ENCODE assay signal across 9 cellular contexts in genomic region chr11:65383778-65384177, GRCh38. TPM values are rescaled to one million over a fixed set of nuclear protein-coding genes. Genes with fewer than 3 reads are reported as not detected.
DNase-seq lines count a peak whose midpoint lies in the region; ATAC-seq, FAIRE-seq and TF ChIP-seq lines count a peak whose summit lies in the region.
"Had no signal": no experiment of that assay in that cellular context is flagged by ENCODE, and none has a peak within 500 bp of the region (broad histone marks: within the 10 kb centered on the region; RNA-seq: fewer than 3 reads in every experiment).

No MANE protein-coding gene starts in this region.

- H3K4me3 ChIP-seq in KMS-11 (IDR thresholded peaks at IDR 0.05; ENCODE audit: insufficient read depth, low read depth, low read length), result no peak overlapping the region
- no peak overlapping the region for H3K4me3 ChIP-seq in kidney (ENCODE audit: low read length in 2 of 2)

- FAIRE-seq in kidney (lab: Jason Lieb, UNC), result no peak

- no peak for ATAC-seq in stimulated activated naive B cell treated with anti-CD40 and anti-IgM and Interleukin-4, amounts not matched to agents 10 μg/mL and 1 μg/mL and 100 μg/mL, for 72 hours (replicated peaks)
- ATAC-seq in GM19463 (IDR thresholded peaks at IDR 0.05; ENCODE audit: unreplicated experiment), result no peak

- H4K20me1 ChIP-seq in KMS-11 (ENCODE audit: insufficient read depth), result no peaks in the 10 kb centered on the region

- no peak overlapping the region for H2AFZ ChIP-seq in KMS-11 (ENCODE audit: low read depth)

- peaks cover 11% of the 10 kb centered on the region for H3K36me3 Mint-ChIP-seq in activated T-helper 1 cell treated with anti-CD3 and anti-CD28 coated beads, Interleukin-12 subunit alpha, Interleukin-12 subunit beta, Interleukin-2, Interleukin-4 antibody, amounts not matched to agents 30 ng/mL and 10 ng/mL and 1 ng/mL, durations not matched to agents 14 hours and 24 hours and 36 hours (ENCODE audit: low read depth)
- peaks cover 3 to 13% of the 10 kb centered on the region in 2 donors for H3K36me3 Mint-ChIP-seq in stimulated activated naive B cell treated with anti-CD40 and anti-IgM and Interleukin-4, amounts not matched to agents 10 μg/mL and 1 μg/mL and 100 μg/mL, for 72 hours

- no peak for DNase-seq in activated T-helper 1 cell treated with anti-CD3 and anti-CD28 coated beads, Interleukin-12 subunit alpha, Interleukin-12 subunit beta, Interleukin-2, Interleukin-4 antibody, amounts not matched to agents 30 ng/mL and 10 ng/mL and 1 ng/mL, durations not matched to agents 14 hours and 24 hours and 36 hours (ENCODE audit: low spot score)
- DNase-seq in kidney (no peak), inferior parietal cortex (ENCODE audit: extremely low spot score) (no peak)
- no peak for DNase-seq in stimulated activated naive B cell treated with anti-CD40 and anti-IgM and Interleukin-4, amounts not matched to agents 10 μg/mL and 1 μg/mL and 100 μg/mL, for 72 hours
- no peak for DNase-seq in stimulated activated CD4-positive, alpha-beta T cell treated with anti-CD3 and anti-CD28 coated beads, Interleukin-2, amount 100 ng/mL, for 48 hours
- DNase-seq: hippocampal formation; stimulated activated CD4-positive, alpha-beta T cell treated with anti-CD3 and anti-CD28 coated beads, Interleukin-4, amount 100 ng/mL, for 4 hours had no signal

- no peaks in the 10 kb centered on the region for H3K9me3 Mint-ChIP-seq in activated T-helper 1 cell treated with anti-CD3 and anti-CD28 coated beads, Interleukin-12 subunit alpha, Interleukin-12 subunit beta, Interleukin-2, Interleukin-4 antibody, amounts not matched to agents 30 ng/mL and 10 ng/mL and 1 ng/mL, durations not matched to agents 14 hours and 24 hours and 36 hours
- H3K9me3 Mint-ChIP-seq in stimulated activated naive B cell treated with anti-CD40 and anti-IgM and Interleukin-4, amounts not matched to agents 10 μg/mL and 1 μg/mL and 100 μg/mL, for 72 hours, result no peaks in the 10 kb centered on the region

- peak overlapping the region; percentile 79; the same call in 1 of the 2 replicates for H3K4me2 ChIP-seq in KMS-11

- peaks cover 42% of the 10 kb centered on the region for H3K79me2 ChIP-seq in KMS-11 (ENCODE audit: insufficient read depth, low read depth)

- H3K36me3 ChIP-seq in KMS-11 (ENCODE audit: insufficient read depth) (no peaks in the 10 kb centered on the region), kidney (ENCODE audit: control insufficient read depth in 1 of 2, insufficient read depth in 2 of 2, low read length in 2 of 2) (no peaks in the 10 kb centered on the region)

- H3K4me3 Mint-ChIP-seq in activated T-helper 1 cell treated with anti-CD3 and anti-CD28 coated beads, Interleukin-12 subunit alpha, Interleukin-12 subunit beta, Interleukin-2, Interleukin-4 antibody, amounts not matched to agents 30 ng/mL and 10 ng/mL and 1 ng/mL, durations not matched to agents 14 hours and 24 hours and 36 hours, result peak overlapping the region; percentile 95
- peak overlapping the region; percentile 1 to 87 for H3K4me3 Mint-ChIP-seq in stimulated activated naive B cell treated with anti-CD40 and anti-IgM and Interleukin-4, amounts not matched to agents 10 μg/mL and 1 μg/mL and 100 μg/mL, for 72 hours

- H3K9ac ChIP-seq in KMS-11, result no peak overlapping the region
- no peak overlapping the region for H3K9ac ChIP-seq in kidney (ENCODE audit: low read length in 2 of 2)

- H3K4me1 Mint-ChIP-seq in activated T-helper 1 cell treated with anti-CD3 and anti-CD28 coated beads, Interleukin-12 subunit alpha, Interleukin-12 subunit beta, Interleukin-2, Interleukin-4 antibody, amounts not matched to agents 30 ng/mL and 10 ng/mL and 1 ng/mL, durations not matched to agents 14 hours and 24 hours and 36 hours (ENCODE audit: low read depth), result peaks cover 43% of the 10 kb centered on the region
- H3K4me1 Mint-ChIP-seq in stimulated activated naive B cell treated with anti-CD40 and anti-IgM and Interleukin-4, amounts not matched to agents 10 μg/mL and 1 μg/mL and 100 μg/mL, for 72 hours, result peaks cover 42 to 80% of the 10 kb centered on the region in 2 donors

- peak overlapping the region; percentile 99 for H3K27ac Mint-ChIP-seq in activated T-helper 1 cell treated with anti-CD3 and anti-CD28 coated beads, Interleukin-12 subunit alpha, Interleukin-12 subunit beta, Interleukin-2, Interleukin-4 antibody, amounts not matched to agents 30 ng/mL and 10 ng/mL and 1 ng/mL, durations not matched to agents 14 hours and 24 hours and 36 hours
- peak overlapping the region; percentile 83 for H3K27ac Mint-ChIP-seq in stimulated activated naive B cell treated with anti-CD40 and anti-IgM and Interleukin-4, amounts not matched to agents 10 μg/mL and 1 μg/mL and 100 μg/mL, for 72 hours

- no peaks in the 10 kb centered on the region for H3K27me3 ChIP-seq in KMS-11 (ENCODE audit: insufficient read depth, low read depth)

- intact Hi-C loops in activated T-helper 1 cell treated with anti-CD3 and anti-CD28 coated beads, Interleukin-12 subunit alpha, Interleukin-12 subunit beta, Interleukin-2, Interleukin-4 antibody, amounts not matched to agents 30 ng/mL and 10 ng/mL and 1 ng/mL, durations not matched to agents 14 hours and 24 hours and 36 hours (cut with micrococcal nuclease), result loop anchor here (2.0 kb wide), 1 partner anchor 29 kb away; the partner anchor contains the start of gene TIGD3
- intact Hi-C loops in kidney (cut with DNase I), result no loop called here

- H3K27me3 Mint-ChIP-seq in activated T-helper 1 cell treated with anti-CD3 and anti-CD28 coated beads, Interleukin-12 subunit alpha, Interleukin-12 subunit beta, Interleukin-2, Interleukin-4 antibody, amounts not matched to agents 30 ng/mL and 10 ng/mL and 1 ng/mL, durations not matched to agents 14 hours and 24 hours and 36 hours (ENCODE audit: insufficient read depth), result no peaks in the 10 kb centered on the region
- H3K27me3 Mint-ChIP-seq in stimulated activated naive B cell treated with anti-CD40 and anti-IgM and Interleukin-4, amounts not matched to agents 10 μg/mL and 1 μg/mL and 100 μg/mL, for 72 hours, result no peaks in the 10 kb centered on the region

- H3K27ac ChIP-seq in KMS-11, result peak overlapping the region; percentile 95; the same call in 1 of the 2 replicates
- H3K27ac ChIP-seq in kidney (ENCODE audit: low read depth in 2 of 2, low read length in 2 of 2), result peak overlapping the region; percentile 49 to 69

- H3K9me3 ChIP-seq in kidney (ENCODE audit: control insufficient read depth in 1 of 2, low read length in 2 of 2), result no peaks in the 10 kb centered on the region

- TF ChIP-seq CTCF in KMS-11 (conservative IDR thresholded peaks at IDR 0.05; ENCODE audit: low read depth, low read length), result no peak
- no peak for TF ChIP-seq CTCF in kidney (IDR thresholded peaks at IDR 0.05; ENCODE audit: borderline replicate concordance, extremely low read depth, insufficient read depth)

- H3K4me1 ChIP-seq in KMS-11 (ENCODE audit: low read depth, poor library complexity, severe bottlenecking), result peaks cover 67% of the 10 kb centered on the region
- H3K4me1 ChIP-seq in kidney (ENCODE audit: control insufficient read depth in 1 of 2, insufficient read depth in 1 of 2, low read depth in 1 of 2, low read length in 2 of 2), result peaks cover 55 to 65% of the 10 kb centered on the region in 2 donors

RNA-seq across cellular contexts. Expression of gene SLC25A45, which starts 1.3 kb away (rescaled TPM):
- 15.3 and 19.4 TPM in 2 replicates for total RNA-seq in activated T-helper 1 cell treated with anti-CD3 and anti-CD28 coated beads, Interleukin-12 subunit alpha, Interleukin-12 subunit beta, Interleukin-2, Interleukin-4 antibody, amounts not matched to agents 30 ng/mL and 10 ng/mL and 1 ng/mL, durations not matched to agents 14 hours and 24 hours and 36 hours
- 14.7 TPM for total RNA-seq in kidney
- polyA plus RNA-seq in kidney (ENCODE audit: insufficient read depth, low read depth, low replicate concordance), result 4.1 TPM

RNA-seq across cellular contexts. Expression of gene FRMD8, which starts 2.7 kb away (rescaled TPM):
- total RNA-seq in activated T-helper 1 cell treated with anti-CD3 and anti-CD28 coated beads, Interleukin-12 subunit alpha, Interleukin-12 subunit beta, Interleukin-2, Interleukin-4 antibody, amounts not matched to agents 30 ng/mL and 10 ng/mL and 1 ng/mL, durations not matched to agents 14 hours and 24 hours and 36 hours, result 40.5 and 42.3 TPM in 2 replicates
- 41.3 TPM for total RNA-seq in kidney
- polyA plus RNA-seq in kidney (ENCODE audit: insufficient read depth, low read depth, low replicate concordance), result 9.4 TPM

RNA-seq across cellular contexts. Expression of gene TIGD3, which starts 29.2 kb away (rescaled TPM):
- total RNA-seq in activated T-helper 1 cell treated with anti-CD3 and anti-CD28 coated beads, Interleukin-12 subunit alpha, Interleukin-12 subunit beta, Interleukin-2, Interleukin-4 antibody, amounts not matched to agents 30 ng/mL and 10 ng/mL and 1 ng/mL, durations not matched to agents 14 hours and 24 hours and 36 hours, result 1.1 TPM in 2 replicates
- total RNA-seq in kidney, result 0.19 TPM
- polyA plus RNA-seq in kidney (ENCODE audit: insufficient read depth, low read depth, low replicate concordance), result 0.95 TPM

RNA-seq across cellular contexts. Expression of gene NEAT1, which starts 38.8 kb away (rescaled TPM):
- 507 and 517 TPM in 2 replicates for total RNA-seq in activated T-helper 1 cell treated with anti-CD3 and anti-CD28 coated beads, Interleukin-12 subunit alpha, Interleukin-12 subunit beta, Interleukin-2, Interleukin-4 antibody, amounts not matched to agents 30 ng/mL and 10 ng/mL and 1 ng/mL, durations not matched to agents 14 hours and 24 hours and 36 hours
- 1,006 TPM for total RNA-seq in kidney
- polyA plus RNA-seq in kidney (ENCODE audit: insufficient read depth, low read depth, low replicate concordance), result 595 TPM

RNA-seq across cellular contexts. Expression of gene DPF2, which starts 50.1 kb away (rescaled TPM):
- total RNA-seq in activated T-helper 1 cell treated with anti-CD3 and anti-CD28 coated beads, Interleukin-12 subunit alpha, Interleukin-12 subunit beta, Interleukin-2, Interleukin-4 antibody, amounts not matched to agents 30 ng/mL and 10 ng/mL and 1 ng/mL, durations not matched to agents 14 hours and 24 hours and 36 hours, result 84.5 and 93.1 TPM in 2 replicates
- total RNA-seq in kidney, result 58.5 TPM
- 25.9 TPM for polyA plus RNA-seq in kidney (ENCODE audit: insufficient read depth, low read depth, low replicate concordance)
